ENCODE assay signal across 1 cellular context in the genomic region with DNA sequence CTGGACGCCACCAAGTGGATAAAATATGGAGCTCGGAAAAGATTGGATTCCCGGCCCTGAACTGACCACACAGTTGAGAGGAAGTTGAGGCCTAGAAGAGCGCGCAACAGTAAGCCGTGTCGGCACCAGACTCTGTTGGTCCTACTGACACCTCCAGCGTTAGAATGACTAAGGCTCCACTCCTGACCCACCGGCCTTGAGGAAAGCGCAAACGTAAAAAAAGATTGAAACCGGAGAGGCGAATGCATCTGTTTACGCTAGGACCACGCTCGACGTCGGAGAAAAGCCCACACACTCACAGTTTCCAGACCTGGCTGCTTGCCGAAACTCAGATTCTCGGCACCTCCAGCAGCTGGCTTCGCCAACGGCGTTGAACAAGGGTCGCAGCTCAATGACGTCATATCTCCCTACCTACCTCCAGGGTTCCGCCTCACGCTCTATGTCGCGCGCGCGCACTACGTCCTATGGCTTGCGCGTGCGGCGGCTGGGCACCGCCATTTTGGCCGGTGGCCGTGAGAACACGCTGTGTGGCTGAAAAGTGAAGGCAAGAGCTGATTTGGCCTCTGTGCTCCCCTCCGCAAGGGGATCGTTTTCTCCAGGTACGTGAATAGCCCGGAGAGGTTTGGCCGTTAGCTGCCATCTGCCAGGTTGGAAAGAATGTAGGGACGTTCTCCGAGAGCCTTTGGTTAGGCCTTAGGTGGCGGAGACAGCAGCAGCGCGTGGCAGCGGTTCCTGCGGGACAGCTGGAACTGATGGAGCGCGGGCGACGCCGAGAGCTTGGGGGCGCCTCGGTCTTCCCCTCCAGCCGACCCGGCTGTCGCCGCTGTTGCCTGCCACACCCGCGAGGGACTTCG.
TF ChIP-seq lines count a peak whose summit lies in the region.

TSS of gene ABCE1 (plus strand) at position 491 of the 854 bp plus-strand sequence. CDS start 6,102 bp downstream, outside the sequence.
A gene with protein sequence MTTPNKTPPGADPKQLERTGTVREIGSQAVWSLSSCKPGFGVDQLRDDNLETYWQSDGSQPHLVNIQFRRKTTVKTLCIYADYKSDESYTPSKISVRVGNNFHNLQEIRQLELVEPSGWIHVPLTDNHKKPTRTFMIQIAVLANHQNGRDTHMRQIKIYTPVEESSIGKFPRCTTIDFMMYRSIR (minus strand): TSS at position 376 of the 854 bp plus-strand sequence. CDS start 2,097 bp downstream, outside the sequence.

TF ChIP-seq in K562, 482 proteins besides CTCF, POLR2A, EP300 and RAD21 (continued from another document and continues in another):
- TF ChIP-seq MGA (IDR thresholded peaks at IDR 0.05) = peak; percentile 83
- peak; percentile 56 for TF ChIP-seq SMAD1 (IDR thresholded peaks at IDR 0.05; ENCODE audit: low read depth, low read length, partially characterized antibody)
- TF ChIP-seq PHF8 (IDR thresholded peaks at IDR 0.05; ENCODE audit: borderline replicate concordance, low read length) = peak; percentile 92
- no peak for TF ChIP-seq DEAF1 (CRISPR knock-in tag; IDR thresholded peaks at IDR 0.05)
- TF ChIP-seq SRSF3 (IDR thresholded peaks at IDR 0.05; ENCODE audit: insufficient read depth, low read length) = no peak
- no peak for TF ChIP-seq ZKSCAN8 (CRISPR knock-in tag; IDR thresholded peaks at IDR 0.05)
- TF ChIP-seq, protein P1, sequence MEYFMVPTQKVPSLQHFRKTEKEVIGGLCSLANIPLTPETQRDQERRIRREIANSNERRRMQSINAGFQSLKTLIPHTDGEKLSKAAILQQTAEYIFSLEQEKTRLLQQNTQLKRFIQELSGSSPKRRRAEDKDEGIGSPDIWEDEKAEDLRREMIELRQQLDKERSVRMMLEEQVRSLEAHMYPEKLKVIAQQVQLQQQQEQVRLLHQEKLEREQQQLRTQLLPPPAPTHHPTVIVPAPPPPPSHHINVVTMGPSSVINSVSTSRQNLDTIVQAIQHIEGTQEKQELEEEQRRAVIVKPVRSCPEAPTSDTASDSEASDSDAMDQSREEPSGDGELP (CRISPR knock-in tag; IDR thresholded peaks at IDR 0.05; ENCODE audit: borderline replicate concordance) = peak; percentile 99
- TF ChIP-seq ATF3 (IDR thresholded peaks at IDR 0.05) = peak; percentile 100
- TF ChIP-seq ATF3 (CRISPR knock-in tag; conservative IDR thresholded peaks at IDR 0.05) = 0 out of 2 replicates have a peak, but pooled peaks have one; percentile 41
- peak; percentile 67; the same call in 1 of the 2 replicates for TF ChIP-seq ZKSCAN1 (IDR thresholded peaks at IDR 0.05; ENCODE audit: low read depth, low read length)
- no peak; the same call in 1 of the 2 replicates for TF ChIP-seq ZNF511 (CRISPR knock-in tag; IDR thresholded peaks at IDR 0.05)
- peak; percentile 64 to 94; a peak in 3 of 4 replicates for TF ChIP-seq TEAD1 (CRISPR knock-in tag; IDR thresholded peaks at IDR 0.05)
- TF ChIP-seq CBX8 (IDR thresholded peaks at IDR 0.05; ENCODE audit: borderline replicate concordance, extremely low read depth, low read depth, low read length, poor library complexity, severe bottlenecking) = no peak
- peak; percentile 67 for TF ChIP-seq NCOA6 (IDR thresholded peaks at IDR 0.05)
- TF ChIP-seq BRF1 (IDR thresholded peaks at IDR 0.05; ENCODE audit: borderline replicate concordance, extremely low read depth, insufficient read length) = no peak
- TF ChIP-seq TBL1XR1 (IDR thresholded peaks at IDR 0.05; ENCODE audit: low read length in 2 of 2) = peak; percentile 19 to 81; a peak in 2 of 4 replicates
- no peak for TF ChIP-seq CGGBP1 (CRISPR knock-in tag; IDR thresholded peaks at IDR 0.05)
- no peak for TF ChIP-seq SAFB2 (IDR thresholded peaks at IDR 0.05; ENCODE audit: borderline replicate concordance, low read depth, low read length, severe bottlenecking)
- no peak for TF ChIP-seq ELK3 (CRISPR knock-in tag; IDR thresholded peaks at IDR 0.05)
- no peak for TF ChIP-seq ZNF780A (CRISPR knock-in tag; IDR thresholded peaks at IDR 0.05)
- no peak for TF ChIP-seq SLC30A9 (CRISPR knock-in tag; IDR thresholded peaks at IDR 0.05)
- TF ChIP-seq, protein P2, sequence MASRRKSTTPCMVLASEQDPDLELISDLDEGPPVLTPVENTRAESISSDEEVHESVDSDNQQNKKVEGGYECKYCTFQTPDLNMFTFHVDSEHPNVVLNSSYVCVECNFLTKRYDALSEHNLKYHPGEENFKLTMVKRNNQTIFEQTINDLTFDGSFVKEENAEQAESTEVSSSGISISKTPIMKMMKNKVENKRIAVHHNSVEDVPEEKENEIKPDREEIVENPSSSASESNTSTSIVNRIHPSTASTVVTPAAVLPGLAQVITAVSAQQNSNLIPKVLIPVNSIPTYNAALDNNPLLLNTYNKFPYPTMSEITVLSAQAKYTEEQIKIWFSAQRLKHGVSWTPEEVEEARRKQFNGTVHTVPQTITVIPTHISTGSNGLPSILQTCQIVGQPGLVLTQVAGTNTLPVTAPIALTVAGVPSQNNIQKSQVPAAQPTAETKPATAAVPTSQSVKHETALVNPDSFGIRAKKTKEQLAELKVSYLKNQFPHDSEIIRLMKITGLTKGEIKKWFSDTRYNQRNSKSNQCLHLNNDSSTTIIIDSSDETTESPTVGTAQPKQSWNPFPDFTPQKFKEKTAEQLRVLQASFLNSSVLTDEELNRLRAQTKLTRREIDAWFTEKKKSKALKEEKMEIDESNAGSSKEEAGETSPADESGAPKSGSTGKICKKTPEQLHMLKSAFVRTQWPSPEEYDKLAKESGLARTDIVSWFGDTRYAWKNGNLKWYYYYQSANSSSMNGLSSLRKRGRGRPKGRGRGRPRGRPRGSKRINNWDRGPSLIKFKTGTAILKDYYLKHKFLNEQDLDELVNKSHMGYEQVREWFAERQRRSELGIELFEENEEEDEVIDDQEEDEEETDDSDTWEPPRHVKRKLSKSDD (conservative IDR thresholded peaks at IDR 0.05; ENCODE audit: low read length) = 0 out of 2 replicates have a peak, but pooled peaks have one; percentile 66
- no peak for TF ChIP-seq KLF13 (tag; IDR thresholded peaks at IDR 0.05; ENCODE audit: borderline replicate concordance, low read depth)
- TF ChIP-seq, protein P3, sequence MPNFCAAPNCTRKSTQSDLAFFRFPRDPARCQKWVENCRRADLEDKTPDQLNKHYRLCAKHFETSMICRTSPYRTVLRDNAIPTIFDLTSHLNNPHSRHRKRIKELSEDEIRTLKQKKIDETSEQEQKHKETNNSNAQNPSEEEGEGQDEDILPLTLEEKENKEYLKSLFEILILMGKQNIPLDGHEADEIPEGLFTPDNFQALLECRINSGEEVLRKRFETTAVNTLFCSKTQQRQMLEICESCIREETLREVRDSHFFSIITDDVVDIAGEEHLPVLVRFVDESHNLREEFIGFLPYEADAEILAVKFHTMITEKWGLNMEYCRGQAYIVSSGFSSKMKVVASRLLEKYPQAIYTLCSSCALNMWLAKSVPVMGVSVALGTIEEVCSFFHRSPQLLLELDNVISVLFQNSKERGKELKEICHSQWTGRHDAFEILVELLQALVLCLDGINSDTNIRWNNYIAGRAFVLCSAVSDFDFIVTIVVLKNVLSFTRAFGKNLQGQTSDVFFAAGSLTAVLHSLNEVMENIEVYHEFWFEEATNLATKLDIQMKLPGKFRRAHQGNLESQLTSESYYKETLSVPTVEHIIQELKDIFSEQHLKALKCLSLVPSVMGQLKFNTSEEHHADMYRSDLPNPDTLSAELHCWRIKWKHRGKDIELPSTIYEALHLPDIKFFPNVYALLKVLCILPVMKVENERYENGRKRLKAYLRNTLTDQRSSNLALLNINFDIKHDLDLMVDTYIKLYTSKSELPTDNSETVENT (CRISPR knock-in tag; IDR thresholded peaks at IDR 0.05) = peak; percentile 10; the same call in 1 of the 2 replicates
